13 cellular contexts compared by ENCODE assay signal in genomic region chr3:110526732-110527727, GRCh38.
DNase-seq lines count a peak whose midpoint lies in the region; ATAC-seq and TF ChIP-seq lines count a peak whose summit lies in the region.
"Had no signal": no experiment of that assay in that cellular context is flagged by ENCODE, and none has a peak within 500 bp of the region (broad histone marks: within the 10 kb centered on the region; RNA-seq: fewer than 3 reads in every experiment).

No MANE protein-coding gene starts in this region.

- DNase-seq in AG09309 (ENCODE audit: low read depth) = peak; percentile 80
- DNase-seq in mammary epithelial cell = peak; percentile 82
- no peak for DNase-seq in left lung
- no peak for DNase-seq in RPMI8226
- no peak for DNase-seq in NK-92 treated with Interleukin-12 subunit alpha and Interleukin-12 subunit beta, amount 100 ng/mL, for 24 hours (lab: John Stamatoyannopoulos, UW)
- DNase-seq in stimulated activated naive B cell treated with anti-CD40 and anti-IgM and Interleukin-4, amounts not matched to agents 10 μg/mL and 1 μg/mL and 100 μg/mL, for 72 hours = no peak
- DNase-seq: activated T-cell treated with anti-CD3 and anti-CD28 coated beads, Interleukin-2, amount 50 U/mL, for 24 hours; MM.1S; stimulated activated CD4-positive, alpha-beta T cell treated with anti-CD3 and anti-CD28 coated beads, Interleukin-2, amount 100 ng/mL, for 48 hours; transverse colon had no signal

- intact Hi-C loops in mammary epithelial cell (cut with micrococcal nuclease) (loop anchor here (5.0 to 10.0 kb wide), 2 partner anchors 50 to 808 kb away; no protein-coding TSS in a partner anchor), left lung (cut with DNase I) (no loop called here)

- in situ Hi-C loops in mammary epithelial cell (cut with MboI; ENCODE audit: low sequenced_read_pairs in 2 of 2) = no loop called here

- no peaks in the 10 kb centered on the region for H3K79me2 ChIP-seq in mammary epithelial cell (ENCODE audit: insufficient read depth, low read length)

- H3K9me3 ChIP-seq in mammary epithelial cell (replicated peaks; ENCODE audit: insufficient read depth, low read length) = no peaks in the 10 kb centered on the region
- H3K9me3 ChIP-seq in left lung = peaks cover 0 to 7% of the 10 kb centered on the region in 2 donors
- H3K9me3 ChIP-seq: transverse colon had no signal

- no peaks in the 10 kb centered on the region for H3K4me1 Mint-ChIP-seq in stimulated activated naive B cell treated with anti-CD40 and anti-IgM and Interleukin-4, amounts not matched to agents 10 μg/mL and 1 μg/mL and 100 μg/mL, for 72 hours
- H3K4me1 Mint-ChIP-seq: CD14-positive monocyte had no signal

- H3K4me1 ChIP-seq in mammary epithelial cell (ENCODE audit: insufficient read depth, low read length) = peaks cover 19% of the 10 kb centered on the region
- no peaks in the 10 kb centered on the region for H3K4me1 ChIP-seq in left lung
- H3K4me1 ChIP-seq: transverse colon had no signal

- H3K27me3 ChIP-seq in mammary epithelial cell (ENCODE audit: insufficient read depth, low read length) = no peaks in the 10 kb centered on the region
- H3K27me3 ChIP-seq in left lung = no peaks in the 10 kb centered on the region
- H3K27me3 ChIP-seq: transverse colon had no signal

- H3K4me3 Mint-ChIP-seq in stimulated activated naive B cell treated with anti-CD40 and anti-IgM and Interleukin-4, amounts not matched to agents 10 μg/mL and 1 μg/mL and 100 μg/mL, for 72 hours = no peak overlapping the region
- H3K4me3 Mint-ChIP-seq: activated T-cell treated with anti-CD3 and anti-CD28 coated beads, Interleukin-2, amount 50 U/mL, for 24 hours; CD14-positive monocyte had no signal

- TF ChIP-seq CTCF in AG09309 (IDR thresholded peaks at IDR 0.05; ENCODE audit: control insufficient read depth, insufficient read depth, low read depth, low read length, missing control alignments) (no peak), mammary epithelial cell (conservative IDR thresholded peaks at IDR 0.05 in 1 of 2, IDR thresholded peaks at IDR 0.05 in 1 of 2; ENCODE audit: extremely low read depth in 1 of 2, insufficient read depth in 1 of 2, low read depth in 1 of 2, low read length in 2 of 2) (no peak), left lung (IDR thresholded peaks at IDR 0.05) (no peak)

- peak overlapping the region; percentile 50 for H2AFZ ChIP-seq in mammary epithelial cell (ENCODE audit: low read depth, low read length)

- ATAC-seq in left lung (peak; percentile 84), HG02884 (IDR thresholded peaks at IDR 0.05; ENCODE audit: unreplicated experiment) (no peak)
- ATAC-seq in stimulated activated naive B cell treated with anti-CD40 and anti-IgM and Interleukin-4, amounts not matched to agents 10 μg/mL and 1 μg/mL and 100 μg/mL, for 72 hours (replicated peaks) = no peak

- no peak overlapping the region for H3K9ac ChIP-seq in mammary epithelial cell (ENCODE audit: insufficient read depth, low read length)

- dilution Hi-C loops in mammary epithelial cell (cut with HindIII; ENCODE audit: low sequenced_read_pairs) = no loop called here

- peak; percentile 77; the same call in 1 of the 2 replicates for TF ChIP-seq EP300 in Ishikawa (IDR thresholded peaks at IDR 0.05; ENCODE audit: borderline replicate concordance)

- H4K20me1 ChIP-seq in mammary epithelial cell (ENCODE audit: insufficient read depth, low read length) = no peaks in the 10 kb centered on the region

- TF ChIP-seq RAD21 in Ishikawa (IDR thresholded peaks at IDR 0.05; ENCODE audit: low read depth) = peak; percentile 20; the same call in 1 of the 2 replicates

- no peaks in the 10 kb centered on the region for H3K9me3 Mint-ChIP-seq in stimulated activated naive B cell treated with anti-CD40 and anti-IgM and Interleukin-4, amounts not matched to agents 10 μg/mL and 1 μg/mL and 100 μg/mL, for 72 hours
- H3K9me3 Mint-ChIP-seq: activated T-cell treated with anti-CD3 and anti-CD28 coated beads, Interleukin-2, amount 50 U/mL, for 24 hours had no signal

- 33% methylated on average over 3 of the region's 3 CpGs for WGBS in mammary epithelial cell (ENCODE audit: low coverage, missing lambda C conversion rate)

- TSS peak; percentile 25 for BruUV-seq in mammary epithelial cell (replicated peaks; lab: Mats Ljungman, UMichigan)

- H3K27ac ChIP-seq in mammary epithelial cell (ENCODE audit: insufficient read depth, low read depth, low read length) (peak overlapping the region; percentile 91), left lung (peak overlapping the region in 1 of 2 donors; percentile 33)
- H3K27ac ChIP-seq: transverse colon had no signal

- CTCF ChIA-PET in mammary epithelial cell (lab: Charles Lee; ENCODE audit: low non-redundant PET) = no interaction called here

- no peaks in the 10 kb centered on the region for H3K27me3 Mint-ChIP-seq in stimulated activated naive B cell treated with anti-CD40 and anti-IgM and Interleukin-4, amounts not matched to agents 10 μg/mL and 1 μg/mL and 100 μg/mL, for 72 hours
- H3K27me3 Mint-ChIP-seq: activated T-cell treated with anti-CD3 and anti-CD28 coated beads, Interleukin-2, amount 50 U/mL, for 24 hours had no signal

- no peaks in the 10 kb centered on the region for H3K36me3 Mint-ChIP-seq in stimulated activated naive B cell treated with anti-CD40 and anti-IgM and Interleukin-4, amounts not matched to agents 10 μg/mL and 1 μg/mL and 100 μg/mL, for 72 hours
- H3K36me3 Mint-ChIP-seq: CD14-positive monocyte had no signal

- H3K4me3 ChIP-seq in AG09309 (ENCODE audit: control insufficient read depth, low read depth, low read length) (no peak overlapping the region), mammary epithelial cell (replicated peaks in 1 of 3; ENCODE audit: insufficient read depth in 1 of 3, low read depth in 2 of 3, low read length in 3 of 3) (no peak overlapping the region), left lung (no peak overlapping the region)
- H3K4me3 ChIP-seq: transverse colon had no signal

- peak overlapping the region; percentile 49 for H3K4me2 ChIP-seq in mammary epithelial cell (ENCODE audit: insufficient read depth, low read depth, low read length)

- no peak overlapping the region for H3K27ac Mint-ChIP-seq in stimulated activated naive B cell treated with anti-CD40 and anti-IgM and Interleukin-4, amounts not matched to agents 10 μg/mL and 1 μg/mL and 100 μg/mL, for 72 hours
- H3K27ac Mint-ChIP-seq: activated T-cell treated with anti-CD3 and anti-CD28 coated beads, Interleukin-2, amount 50 U/mL, for 24 hours; CD14-positive monocyte had no signal

- H3K36me3 ChIP-seq in mammary epithelial cell (ENCODE audit: insufficient read depth, low read length) = no peaks in the 10 kb centered on the region
- no peaks in the 10 kb centered on the region for H3K36me3 ChIP-seq in left lung
- H3K36me3 ChIP-seq: transverse colon had no signal

TF ChIP-seq in Ishikawa, 13 proteins besides CTCF, POLR2A, EP300 and RAD21:
- TF ChIP-seq ZBTB7A (IDR thresholded peaks at IDR 0.05; ENCODE audit: low read depth) = no peak
- TF ChIP-seq, protein P1, sequence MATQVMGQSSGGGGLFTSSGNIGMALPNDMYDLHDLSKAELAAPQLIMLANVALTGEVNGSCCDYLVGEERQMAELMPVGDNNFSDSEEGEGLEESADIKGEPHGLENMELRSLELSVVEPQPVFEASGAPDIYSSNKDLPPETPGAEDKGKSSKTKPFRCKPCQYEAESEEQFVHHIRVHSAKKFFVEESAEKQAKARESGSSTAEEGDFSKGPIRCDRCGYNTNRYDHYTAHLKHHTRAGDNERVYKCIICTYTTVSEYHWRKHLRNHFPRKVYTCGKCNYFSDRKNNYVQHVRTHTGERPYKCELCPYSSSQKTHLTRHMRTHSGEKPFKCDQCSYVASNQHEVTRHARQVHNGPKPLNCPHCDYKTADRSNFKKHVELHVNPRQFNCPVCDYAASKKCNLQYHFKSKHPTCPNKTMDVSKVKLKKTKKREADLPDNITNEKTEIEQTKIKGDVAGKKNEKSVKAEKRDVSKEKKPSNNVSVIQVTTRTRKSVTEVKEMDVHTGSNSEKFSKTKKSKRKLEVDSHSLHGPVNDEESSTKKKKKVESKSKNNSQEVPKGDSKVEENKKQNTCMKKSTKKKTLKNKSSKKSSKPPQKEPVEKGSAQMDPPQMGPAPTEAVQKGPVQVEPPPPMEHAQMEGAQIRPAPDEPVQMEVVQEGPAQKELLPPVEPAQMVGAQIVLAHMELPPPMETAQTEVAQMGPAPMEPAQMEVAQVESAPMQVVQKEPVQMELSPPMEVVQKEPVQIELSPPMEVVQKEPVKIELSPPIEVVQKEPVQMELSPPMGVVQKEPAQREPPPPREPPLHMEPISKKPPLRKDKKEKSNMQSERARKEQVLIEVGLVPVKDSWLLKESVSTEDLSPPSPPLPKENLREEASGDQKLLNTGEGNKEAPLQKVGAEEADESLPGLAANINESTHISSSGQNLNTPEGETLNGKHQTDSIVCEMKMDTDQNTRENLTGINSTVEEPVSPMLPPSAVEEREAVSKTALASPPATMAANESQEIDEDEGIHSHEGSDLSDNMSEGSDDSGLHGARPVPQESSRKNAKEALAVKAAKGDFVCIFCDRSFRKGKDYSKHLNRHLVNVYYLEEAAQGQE (IDR thresholded peaks at IDR 0.05; ENCODE audit: low read depth) = no peak
- TF ChIP-seq CREB1 (IDR thresholded peaks at IDR 0.05; ENCODE audit: low read depth) = no peak
- TF ChIP-seq YY1 (IDR thresholded peaks at IDR 0.05; ENCODE audit: low read depth) = no peak
- peak; percentile 78; the same call in 1 of the 2 replicates for TF ChIP-seq MAX (IDR thresholded peaks at IDR 0.05)
- TF ChIP-seq, protein P2, sequence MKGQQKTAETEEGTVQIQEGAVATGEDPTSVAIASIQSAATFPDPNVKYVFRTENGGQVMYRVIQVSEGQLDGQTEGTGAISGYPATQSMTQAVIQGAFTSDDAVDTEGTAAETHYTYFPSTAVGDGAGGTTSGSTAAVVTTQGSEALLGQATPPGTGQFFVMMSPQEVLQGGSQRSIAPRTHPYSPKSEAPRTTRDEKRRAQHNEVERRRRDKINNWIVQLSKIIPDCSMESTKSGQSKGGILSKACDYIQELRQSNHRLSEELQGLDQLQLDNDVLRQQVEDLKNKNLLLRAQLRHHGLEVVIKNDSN (IDR thresholded peaks at IDR 0.05) = no peak
- peak; percentile 67 for TF ChIP-seq NFIC (IDR thresholded peaks at IDR 0.05)
- TF ChIP-seq TCF12 (IDR thresholded peaks at IDR 0.05; ENCODE audit: low read depth) = peak; percentile 80
- no peak for TF ChIP-seq TAF1 (IDR thresholded peaks at IDR 0.05; ENCODE audit: low read depth)
- no peak; the same call in 1 of the 2 replicates for TF ChIP-seq FOXM1 (IDR thresholded peaks at IDR 0.05; ENCODE audit: borderline replicate concordance, low read depth)
- peak; percentile 92 for TF ChIP-seq TEAD4 (IDR thresholded peaks at IDR 0.05)
- TF ChIP-seq EGR1 (IDR thresholded peaks at IDR 0.05) = no peak
- no peak for TF ChIP-seq CEBPB (IDR thresholded peaks at IDR 0.05)
TF ChIP-seq in Ishikawa: peak in this region for 4.

Comparison
In these comparisons a context has a peak if more than half of its experiments do, and no peak if none do; other contexts are left out.
1. DNase-seq: peak in AG09309 (single experiment) and mammary epithelial cell (single experiment); none in left lung (0 of 2), RPMI8226 (single experiment), NK-92 treated with Interleukin-12 subunit alpha and Interleukin-12 subunit beta, amount 100 ng/mL, for 24 hours (single experiment) and stimulated activated naive B cell treated with anti-CD40 and anti-IgM and Interleukin-4, amounts not matched to agents 10 μg/mL and 1 μg/mL and 100 μg/mL, for 72 hours (single experiment).